ENCODE assay signal across 18 cellular contexts in genomic region chr22:41458161-41458728, GRCh38. TPM values are rescaled to one million over a fixed set of nuclear protein-coding genes. Genes with fewer than 3 reads are reported as not detected.
DNase-seq lines count a peak whose midpoint lies in the region; ATAC-seq and TF ChIP-seq lines count a peak whose summit lies in the region.
"Had no signal": no experiment of that assay in that cellular context is flagged by ENCODE, and none has a peak within 500 bp of the region (broad histone marks: within the 10 kb centered on the region; RNA-seq: fewer than 3 reads in every experiment).

No MANE protein-coding gene starts in this region.

- no peak overlapping the region for H3K4me3 Mint-ChIP-seq in natural killer cell
- H3K4me3 Mint-ChIP-seq in natural killer cell treated with Interleukin-12 subunit alpha and Interleukin-12 subunit beta and Interleukin-15 and Interleukin-18, amount 100 ng/mL, for 72 hours = no peak overlapping the region
- H3K4me3 Mint-ChIP-seq in chondrocyte (ENCODE audit: unreplicated experiment) = no peak overlapping the region
- H3K4me3 Mint-ChIP-seq: central memory CD8-positive, alpha-beta T cell; mesothelial cell of epicardium had no signal

- H3K27me3 Mint-ChIP-seq in natural killer cell (ENCODE audit: low read depth in 2 of 2) (no peaks in the 10 kb centered on the region), chondrocyte (ENCODE audit: low read depth) (no peaks in the 10 kb centered on the region)
- H3K27me3 Mint-ChIP-seq in natural killer cell treated with Interleukin-12 subunit alpha and Interleukin-12 subunit beta and Interleukin-15 and Interleukin-18, amount 100 ng/mL, for 72 hours = no peaks in the 10 kb centered on the region
- H3K27me3 Mint-ChIP-seq: central memory CD8-positive, alpha-beta T cell had no signal

- no peak for ATAC-seq in natural killer cell
- ATAC-seq in natural killer cell treated with Interleukin-12 subunit alpha and Interleukin-12 subunit beta and Interleukin-15 and Interleukin-18, amount 100 ng/mL, for 72 hours = no peak
- ATAC-seq: left lung, sciatic nerve had no signal

- DNase-seq in natural killer cell (no peak), MV-4-11 (lab: John Stamatoyannopoulos, UW) (peak; percentile 82), chondrocyte (ENCODE audit: low spot score) (peak; percentile 13), NCI-H1092 treated with DMSO at 0.1 percent for 48 hours (lab: John Stamatoyannopoulos, UW) (no peak), midbrain (lab: John Stamatoyannopoulos, UW) (no peak)
- DNase-seq in natural killer cell treated with Interleukin-12 subunit alpha and Interleukin-12 subunit beta and Interleukin-15 and Interleukin-18, amount 100 ng/mL, for 72 hours (ENCODE audit: low spot score) = no peak
- no peak for DNase-seq in activated CD4-positive, CD25-positive, alpha-beta regulatory T cell treated with anti-CD3 and anti-CD28 coated beads, Interleukin-2, amount 50 U/mL, for 72 hours
- DNase-seq: activated CD4-positive, alpha-beta T cell treated with anti-CD3 and anti-CD28 coated beads for 48 hours; activated gamma-delta T cell treated with Interleukin-2 at 50 U/mL for 16 hours; activated T-cell treated with anti-CD3 and anti-CD28 coated beads for 4 hours; DMS79; left lung; NCI-H1048; NCI-H1930; stimulated activated CD4-positive, alpha-beta T cell treated with anti-CD3 and anti-CD28 coated beads, Interleukin-15, amount 100 ng/mL, for 24 hours had no signal

- TF ChIP-seq CTCF in natural killer cell (IDR thresholded peaks at IDR 0.05) = no peak
- TF ChIP-seq CTCF in chondrocyte (IDR thresholded peaks at IDR 0.05) = no peak

- H3K9me3 Mint-ChIP-seq in natural killer cell = no peaks in the 10 kb centered on the region
- no peaks in the 10 kb centered on the region for H3K9me3 Mint-ChIP-seq in natural killer cell treated with Interleukin-12 subunit alpha and Interleukin-12 subunit beta and Interleukin-15 and Interleukin-18, amount 100 ng/mL, for 72 hours
- H3K9me3 Mint-ChIP-seq in chondrocyte (ENCODE audit: low read depth) = no peaks in the 10 kb centered on the region
- H3K9me3 Mint-ChIP-seq: central memory CD8-positive, alpha-beta T cell; mesothelial cell of epicardium had no signal

- intact Hi-C loops in natural killer cell (cut with micrococcal nuclease) = no loop called here

- H3K36me3 Mint-ChIP-seq in natural killer cell (no peaks in the 10 kb centered on the region), chondrocyte (ENCODE audit: low read depth) (peaks cover 14% of the 10 kb centered on the region)
- H3K36me3 Mint-ChIP-seq in natural killer cell treated with Interleukin-12 subunit alpha and Interleukin-12 subunit beta and Interleukin-15 and Interleukin-18, amount 100 ng/mL, for 72 hours = peaks cover 15% of the 10 kb centered on the region

- H3K4me1 Mint-ChIP-seq in natural killer cell = peaks cover 0 to 5% of the 10 kb centered on the region in 2 donors
- peaks cover 0 to 6% of the 10 kb centered on the region in 2 donors for H3K4me1 Mint-ChIP-seq in natural killer cell treated with Interleukin-12 subunit alpha and Interleukin-12 subunit beta and Interleukin-15 and Interleukin-18, amount 100 ng/mL, for 72 hours (ENCODE audit: low read depth in 2 of 2)
- no peaks in the 10 kb centered on the region for H3K4me1 Mint-ChIP-seq in chondrocyte (ENCODE audit: low read depth)
- H3K4me1 Mint-ChIP-seq: central memory CD8-positive, alpha-beta T cell; mesothelial cell of epicardium had no signal

- H3K27ac Mint-ChIP-seq in natural killer cell (peak overlapping the region; percentile 12 to 46), chondrocyte (ENCODE audit: unreplicated experiment) (no peak overlapping the region)
- H3K27ac Mint-ChIP-seq in natural killer cell treated with Interleukin-12 subunit alpha and Interleukin-12 subunit beta and Interleukin-15 and Interleukin-18, amount 100 ng/mL, for 72 hours = peak overlapping the region in 1 of 2 donors; percentile 43
- H3K27ac Mint-ChIP-seq: mesothelial cell of epicardium had no signal

RNA-seq across cellular contexts. Expression of gene PHF5A, which starts 10.2 kb away (rescaled TPM):
- total RNA-seq in natural killer cell (10 to 100 TPM; 31.8 to 41.8 (median 37.6) TPM), chondrocyte (22.5 to 32.4 TPM (median 26.8 TPM) in 3 replicates)
- 10 to 100 TPM; 58.7 to 83.8 TPM for total RNA-seq in natural killer cell treated with Interleukin-12 subunit alpha and Interleukin-12 subunit beta and Interleukin-15 and Interleukin-18, amount 100 ng/mL, for 72 hours

RNA-seq across cellular contexts. Expression of gene ACO2, which starts 10.7 kb away (rescaled TPM):
- total RNA-seq in natural killer cell = 10 to 100 TPM; 77.9 to 99.8 (median 89.5) TPM
- total RNA-seq in natural killer cell treated with Interleukin-12 subunit alpha and Interleukin-12 subunit beta and Interleukin-15 and Interleukin-18, amount 100 ng/mL, for 72 hours = 100 to 1,000 TPM; 109 to 113 TPM
- total RNA-seq in chondrocyte = 60.9 to 85.6 TPM (median 62.4 TPM) in 3 replicates

RNA-seq across cellular contexts. Expression of gene TOB2, which starts 11.6 kb away (rescaled TPM):
- total RNA-seq in natural killer cell (10 to 100 TPM; 26.4 to 42.2 (median 32.6) TPM), chondrocyte (37.7 to 42.0 TPM (median 40.8 TPM) in 3 replicates)
- total RNA-seq in natural killer cell treated with Interleukin-12 subunit alpha and Interleukin-12 subunit beta and Interleukin-15 and Interleukin-18, amount 100 ng/mL, for 72 hours = 10 to 100 TPM; 31.7 to 45.4 TPM

Comparison
In these comparisons a context has a peak if more than half of its experiments do, and no peak if none do; other contexts are left out.
1. DNase-seq: peak in MV-4-11 (single experiment) and chondrocyte (single experiment); none in natural killer cell (single experiment), natural killer cell treated with Interleukin-12 subunit alpha and Interleukin-12 subunit beta and Interleukin-15 and Interleukin-18, amount 100 ng/mL, for 72 hours (single experiment), activated CD4-positive, CD25-positive, alpha-beta regulatory T cell treated with anti-CD3 and anti-CD28 coated beads, Interleukin-2, amount 50 U/mL, for 72 hours (single experiment), NCI-H1092 treated with DMSO at 0.1 percent for 48 hours (single experiment) and midbrain (single experiment).